ENCODE assay signal across 8 cellular contexts in the genomic region with DNA sequence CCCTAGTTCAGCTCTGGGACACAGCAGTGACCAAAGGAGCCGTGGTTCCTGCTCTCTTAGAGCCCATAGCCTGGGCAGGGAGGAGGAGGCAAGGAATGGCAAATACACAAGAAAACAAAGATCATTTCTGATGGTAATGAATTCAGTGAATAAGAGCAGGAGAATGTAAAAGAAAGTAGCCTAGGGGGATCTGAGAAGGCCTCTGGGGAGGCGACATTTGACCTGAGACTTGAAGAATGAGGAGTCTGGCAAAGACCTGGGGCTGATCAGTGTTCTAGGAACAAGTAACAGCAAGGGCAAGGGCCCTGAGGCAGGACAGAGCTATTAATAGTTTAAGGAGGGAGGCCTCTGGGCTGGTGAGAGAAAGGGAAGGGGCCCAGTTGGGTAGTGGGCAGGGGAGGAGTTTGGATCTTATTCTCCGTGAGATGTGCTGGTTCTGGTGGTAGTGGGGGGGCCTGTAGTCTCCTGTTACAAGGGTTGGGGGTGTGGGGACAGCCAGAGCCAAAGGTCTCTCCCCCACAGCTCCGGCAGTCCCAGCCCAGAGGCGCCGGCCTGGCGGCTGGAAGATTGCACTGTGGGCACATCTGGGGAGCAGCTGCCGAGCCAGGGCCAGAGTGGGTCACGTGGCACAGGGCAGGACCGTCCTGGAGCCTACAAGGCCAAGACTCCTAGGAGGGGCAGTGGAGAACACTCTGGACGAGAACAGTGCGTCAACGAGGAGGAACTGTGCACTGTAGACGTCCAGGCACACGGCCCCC. TPM values are rescaled to one million over a fixed set of nuclear protein-coding genes. Genes with fewer than 3 reads are reported as not detected.
DNase-seq lines count a peak whose midpoint lies in the region; ATAC-seq and TF ChIP-seq lines count a peak whose summit lies in the region.

No MANE protein-coding gene starts in this region.

- DNase-seq in CD8-positive, alpha-beta memory T cell = no peak
- DNase-seq in PC-9 (peak; percentile 60 to 87), natural killer cell (no peak), NCI-H2081 treated with DMSO at 0.1 percent for 48 hours (lab: John Stamatoyannopoulos, UW) (no peak), NCI-H510A (lab: John Stamatoyannopoulos, UW) (no peak)

- H2AFZ ChIP-seq in PC-9 = no peak overlapping the region

- H3K4me3 ChIP-seq in CD8-positive, alpha-beta memory T cell (ENCODE audit: low read length) = no peak overlapping the region
- H3K4me3 ChIP-seq in PC-9 = no peak overlapping the region

- H3K36me3 Mint-ChIP-seq in CD8-positive, alpha-beta memory T cell = no peaks in the 10 kb centered on the region
- H3K36me3 Mint-ChIP-seq in nephron (ENCODE audit: low read depth) (no peaks in the 10 kb centered on the region), natural killer cell (no peaks in the 10 kb centered on the region)

- peak; percentile 30 for ATAC-seq in esophagus mucosa
- no peak for ATAC-seq in natural killer cell
- no peak for ATAC-seq in GM18505 (IDR thresholded peaks at IDR 0.05; ENCODE audit: unreplicated experiment)

- no peaks in the 10 kb centered on the region for H3K4me1 Mint-ChIP-seq in CD8-positive, alpha-beta memory T cell
- peaks cover 16% of the 10 kb centered on the region for H3K4me1 Mint-ChIP-seq in nephron
- peaks cover 6 to 7% of the 10 kb centered on the region in 2 donors for H3K4me1 Mint-ChIP-seq in natural killer cell

- H3K4me2 ChIP-seq in PC-9 = peak overlapping the region; percentile 66

- no peaks in the 10 kb centered on the region for H3K9me3 Mint-ChIP-seq in CD8-positive, alpha-beta memory T cell
- no peaks in the 10 kb centered on the region for H3K9me3 Mint-ChIP-seq in nephron
- H3K9me3 Mint-ChIP-seq in natural killer cell = no peaks in the 10 kb centered on the region

- H3K4me3 Mint-ChIP-seq in CD8-positive, alpha-beta memory T cell = no peak overlapping the region
- peak overlapping the region in 1 of 3 experiments; percentile 40 for H3K4me3 Mint-ChIP-seq in nephron
- no peak overlapping the region for H3K4me3 Mint-ChIP-seq in natural killer cell

- CTCF ChIA-PET in CD8-positive, alpha-beta memory T cell (lab: Charles Lee) = interaction anchor here (1.4 to 23.1 kb wide), 2 partner anchors 17 to 30 kb away, joined by 3 to 887 read pairs; no protein-coding TSS in a partner anchor
- CTCF ChIA-PET in PC-9 (lab: Charles Lee) = interaction anchor here (0.5 to 0.6 kb wide), 2 partner anchors 17 to 667 kb away, joined by 3 to 13 read pairs; no protein-coding TSS in a partner anchor

- peak overlapping the region in 1 of 8 donors; percentile 58 for H3K27ac Mint-ChIP-seq in CD8-positive, alpha-beta memory T cell
- H3K27ac Mint-ChIP-seq in nephron (peak overlapping the region; percentile 86 to 95 (median 92)), natural killer cell (no peak overlapping the region)

- H3K27me3 ChIP-seq in CD8-positive, alpha-beta memory T cell (ENCODE audit: insufficient read depth, low read length, poor library complexity, severe bottlenecking) = no peaks in the 10 kb centered on the region
- H3K27me3 ChIP-seq in PC-9 (ENCODE audit: insufficient read depth, low read depth) = no peaks in the 10 kb centered on the region

- peaks cover 56% of the 10 kb centered on the region for H3F3A ChIP-seq in PC-9 (ENCODE audit: insufficient read depth, low read depth)

- H3K4me1 ChIP-seq in CD8-positive, alpha-beta memory T cell (ENCODE audit: insufficient read depth, low read length) = no peaks in the 10 kb centered on the region
- peaks cover 44% of the 10 kb centered on the region for H3K4me1 ChIP-seq in PC-9 (replicated peaks; ENCODE audit: insufficient read depth)

- intact Hi-C loops in PC-9 (cut with micrococcal nuclease; ENCODE audit: unreplicated experiment) = no loop called here
- intact Hi-C loops in natural killer cell (cut with micrococcal nuclease) = no loop called here

- POLR2A ChIA-PET in CD8-positive, alpha-beta memory T cell (lab: Charles Lee) = no interaction called here
- POLR2A ChIA-PET in PC-9 (lab: Charles Lee; ENCODE audit: unreplicated experiment) = interaction anchor here (0.5 to 1.6 kb wide), 3 partner anchors 9 to 135 kb away, joined by 6 to 18 read pairs (median 10); a partner anchor contains a TSS

- no TSS peak for BruUV-seq in PC-9 (replicated peaks; lab: Mats Ljungman, UMichigan)

- H4K20me1 ChIP-seq in PC-9 (ENCODE audit: insufficient read depth) = no peaks in the 10 kb centered on the region

- H3K79me2 ChIP-seq in PC-9 (ENCODE audit: low read depth) = peaks cover 15% of the 10 kb centered on the region

- no peak for TF ChIP-seq CTCF in PC-9 (conservative IDR thresholded peaks at IDR 0.05)
- TF ChIP-seq CTCF in nephron (IDR thresholded peaks at IDR 0.05; ENCODE audit: unreplicated experiment in 3 of 3) = no peak
- TF ChIP-seq CTCF in natural killer cell (IDR thresholded peaks at IDR 0.05) = no peak

- no peaks in the 10 kb centered on the region for H3K9me2 ChIP-seq in PC-9 (ENCODE audit: insufficient read depth)

- no peaks in the 10 kb centered on the region for H3K36me3 ChIP-seq in CD8-positive, alpha-beta memory T cell (ENCODE audit: insufficient read depth, low read length)
- no peaks in the 10 kb centered on the region for H3K36me3 ChIP-seq in PC-9 (ENCODE audit: low read depth)

- no peaks in the 10 kb centered on the region for H3K9me3 ChIP-seq in CD8-positive, alpha-beta memory T cell (ENCODE audit: low read length)
- H3K9me3 ChIP-seq in PC-9 (ENCODE audit: insufficient read depth, low read depth) = no peaks in the 10 kb centered on the region

- TF ChIP-seq POLR2A in GM18505 (IDR thresholded peaks at IDR 0.05; ENCODE audit: borderline replicate concordance, extremely low read depth, insufficient read depth, insufficient read length) = no peak

- H3K27me3 Mint-ChIP-seq in CD8-positive, alpha-beta memory T cell = peaks cover 6 to 9% of the 10 kb centered on the region in 2 donors
- H3K27me3 Mint-ChIP-seq in nephron (ENCODE audit: low read depth) (no peaks in the 10 kb centered on the region), natural killer cell (ENCODE audit: low read depth in 2 of 2) (no peaks in the 10 kb centered on the region)

- H3K27ac ChIP-seq in CD8-positive, alpha-beta memory T cell (ENCODE audit: low read depth, low read length) = peak overlapping the region; percentile 59
- peak overlapping the region; percentile 96 for H3K27ac ChIP-seq in PC-9

RNA-seq across cellular contexts. Expression of a gene that starts 9.3 kb away (rescaled TPM):
- under 1 TPM; 0.55 to 0.72 TPM for total RNA-seq in CD8-positive, alpha-beta memory T cell
- polyA plus RNA-seq in CD8-positive, alpha-beta memory T cell = 2.2 TPM
- 74.4 and 164 TPM in 2 replicates for total RNA-seq in PC-9 (2021)
- total RNA-seq in esophagus mucosa = 299 TPM
- total RNA-seq in natural killer cell = 10 to 100 TPM in 1 of 3 donors, 1 to 10 TPM in 2; 5.6 to 10.1 (median 6.4) TPM

RNA-seq across cellular contexts. Expression of a gene that starts 41.9 kb away (rescaled TPM):
- total RNA-seq in CD8-positive, alpha-beta memory T cell = not detected
- polyA plus RNA-seq in CD8-positive, alpha-beta memory T cell = not detected
- total RNA-seq in PC-9 (2021) (not detected in 2 replicates), esophagus mucosa (0.96 TPM), natural killer cell (not detected)

Comparison
In these comparisons a context has a peak if more than half of its experiments do, and no peak if none do; other contexts are left out.
1. DNase-seq: peak in PC-9 (2 of 2); none in CD8-positive, alpha-beta memory T cell (0 of 5), natural killer cell (single experiment), NCI-H2081 treated with DMSO at 0.1 percent for 48 hours (single experiment) and NCI-H510A (single experiment).
2. H3K27ac Mint-ChIP-seq: peak in nephron (3 of 3); none in natural killer cell (0 of 2).